Comparison of ENCODE assay signal across 1 cellular context in genomic region chr19:9827325-9828238, GRCh38.
TF ChIP-seq lines count a peak whose summit lies in the region.

Gene UBL5, plus strand, starts transcription at chr19:9827918. Its CDS starts 420 bp downstream, at chr19:9828338.

TF ChIP-seq in K562, 482 proteins besides CTCF, POLR2A, EP300 and RAD21 (continued from another document and continues in another):
- TF ChIP-seq PKNOX1 (IDR thresholded peaks at IDR 0.05) (peak; percentile 84), HNRNPH1 (optimal IDR thresholded peaks at IDR 0.05; ENCODE audit: low read depth, low read length) (no peak), HLTF (IDR thresholded peaks at IDR 0.05) (peak; percentile 65; the same call in 1 of the 2 replicates), POLR2B (IDR thresholded peaks at IDR 0.05; ENCODE audit: low read depth, partially characterized antibody) (peak; percentile 93), ZNF408 (CRISPR knock-in tag; IDR thresholded peaks at IDR 0.05; ENCODE audit: low read depth) (no peak), YY1 (IDR thresholded peaks at IDR 0.05; ENCODE audit: borderline replicate concordance in 1 of 3, control insufficient read depth in 1 of 3, extremely low read depth in 1 of 3, insufficient read depth in 3 of 3, insufficient read length in 1 of 3, insufficient replicate concordance in 2 of 3, low read depth in 1 of 3, low read length in 2 of 3) (no peak), RBFOX2 (IDR thresholded peaks at IDR 0.05; ENCODE audit: low read depth, low read length) (peak; percentile 95), FOSL1 (tag; conservative IDR thresholded peaks at IDR 0.05) (0 out of 2 replicates have a peak, but pooled peaks have one; percentile 22), EP400 (IDR thresholded peaks at IDR 0.05) (peak; percentile 85), BCL6 (CRISPR knock-in tag; IDR thresholded peaks at IDR 0.05) (no peak), PCBP2 (IDR thresholded peaks at IDR 0.05; ENCODE audit: low read depth, low read length, poor library complexity, severe bottlenecking) (no peak), MAFG (tag; conservative IDR thresholded peaks at IDR 0.05) (no peak), NFIX (CRISPR knock-in tag; IDR thresholded peaks at IDR 0.05; ENCODE audit: low read depth) (no peak), KLF6 (CRISPR knock-in tag; IDR thresholded peaks at IDR 0.05; ENCODE audit: borderline replicate concordance) (no peak), ZNF444 (CRISPR knock-in tag; IDR thresholded peaks at IDR 0.05) (no peak), MLLT1 (IDR thresholded peaks at IDR 0.05) (no peak), HNRNPK (IDR thresholded peaks at IDR 0.05; ENCODE audit: low read depth, low read length, poor library complexity, severe bottlenecking) (no peak), CEBPB (tag; IDR thresholded peaks at IDR 0.05) (no peak), HMGXB4 (CRISPR knock-in tag; IDR thresholded peaks at IDR 0.05) (no peak), FIP1L1 (IDR thresholded peaks at IDR 0.05; ENCODE audit: low read depth, low read length, poor library complexity, severe bottlenecking) (no peak), TCF7L2 (IDR thresholded peaks at IDR 0.05; ENCODE audit: low read depth, low read length) (no peak), CREM (IDR thresholded peaks at IDR 0.05; ENCODE audit: low read depth) (peak; percentile 54; the same call in 1 of the 2 replicates), ID3 (CRISPR knock-in tag; IDR thresholded peaks at IDR 0.05) (no peak), ID3 (tag; IDR thresholded peaks at IDR 0.05) (no peak), STAT5A (IDR thresholded peaks at IDR 0.05; ENCODE audit: borderline replicate concordance, low read length) (no peak), POU5F1 (IDR thresholded peaks at IDR 0.05; ENCODE audit: borderline replicate concordance, low read depth, low read length, partially characterized antibody) (no peak), PHF21A (IDR thresholded peaks at IDR 0.05; ENCODE audit: borderline replicate concordance, low read depth) (no peak), SIN3A (IDR thresholded peaks at IDR 0.05; ENCODE audit: borderline replicate concordance in 2 of 2, control insufficient read depth in 1 of 2, low read depth in 2 of 2, low read length in 2 of 2) (peak in 1 of 2 experiments; percentile 93; a peak in 3 of 4 replicates), CBX2 (IDR thresholded peaks at IDR 0.05; ENCODE audit: insufficient read depth, low read length, poor library complexity, severe bottlenecking) (no peak), PHB (CRISPR knock-in tag; IDR thresholded peaks at IDR 0.05) (no peak), TAF1 (IDR thresholded peaks at IDR 0.05; ENCODE audit: control insufficient read depth, extremely low read depth, insufficient read depth, low read length, severe bottlenecking) (peak; percentile 86), PCBP1 (IDR thresholded peaks at IDR 0.05; ENCODE audit: low read depth, low read length, poor library complexity, severe bottlenecking) (no peak), NFYB (IDR thresholded peaks at IDR 0.05; ENCODE audit: extremely low read depth, insufficient read length) (no peak), PHTF2 (CRISPR knock-in tag; IDR thresholded peaks at IDR 0.05) (no peak), PATZ1 (CRISPR knock-in tag; IDR thresholded peaks at IDR 0.05; ENCODE audit: borderline replicate concordance) (no peak), NFIC (IDR thresholded peaks at IDR 0.05) (peak; percentile 28; the same call in 1 of the 2 replicates), GTF2A2 (tag; IDR thresholded peaks at IDR 0.05) (no peak), ZNF644 (tag; IDR thresholded peaks at IDR 0.05; ENCODE audit: low read depth) (no peak), ZBTB7A (IDR thresholded peaks at IDR 0.05; ENCODE audit: borderline replicate concordance, control insufficient read depth, low read depth, low read length) (peak; percentile 52), PURB (CRISPR knock-in tag; IDR thresholded peaks at IDR 0.05; ENCODE audit: low read depth) (no peak), CTCFL (IDR thresholded peaks at IDR 0.05; ENCODE audit: borderline replicate concordance, insufficient read depth, low read depth, low read length, poor library complexity, severe bottlenecking) (no peak), CREB3L1 (IDR thresholded peaks at IDR 0.05; ENCODE audit: borderline replicate concordance, low read depth) (0 out of 2 replicates have a peak, but pooled peaks have one; percentile 34), ZNF511 (CRISPR knock-in tag; IDR thresholded peaks at IDR 0.05) (0 out of 2 replicates have a peak, but pooled peaks have one; percentile 7), C11orf30 (IDR thresholded peaks at IDR 0.05; ENCODE audit: low read depth) (peak; percentile 95), JUND (IDR thresholded peaks at IDR 0.05; ENCODE audit: borderline replicate concordance, low read depth, low read length) (peak; percentile 37), JUND (tag; IDR thresholded peaks at IDR 0.05; ENCODE audit: borderline replicate concordance, low read depth, low read length) (peak; percentile 35; the same call in 1 of the 3 replicates), ZMIZ1 (IDR thresholded peaks at IDR 0.05; ENCODE audit: low read depth in 2 of 2, low read length in 2 of 2) (peak in 1 of 2 experiments; percentile 16; a peak in 1 of 4 replicates), DEAF1 (CRISPR knock-in tag; IDR thresholded peaks at IDR 0.05) (no peak)
